ENCODE assay signal across 16 cellular contexts in the genomic region with DNA sequence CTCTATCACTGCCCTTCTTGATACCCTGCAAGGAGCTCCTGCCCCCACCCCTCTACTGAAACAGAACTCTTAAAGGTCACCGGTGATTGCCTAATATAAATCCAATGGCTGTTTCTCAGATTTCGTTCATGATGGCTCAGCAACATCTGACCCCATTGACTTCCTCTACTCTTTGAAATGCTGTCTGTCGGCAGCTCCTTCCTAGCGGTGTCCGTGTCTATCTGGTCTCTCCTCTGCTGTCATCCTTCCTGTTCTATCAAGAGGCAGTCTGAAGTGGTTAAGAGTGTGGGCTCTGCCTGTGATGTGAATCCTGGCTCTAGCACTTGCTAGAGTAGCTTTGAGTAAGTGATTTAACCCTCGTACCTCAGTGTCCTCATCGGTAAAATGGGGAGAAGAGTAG.
A peak's percentile ranks its signal among the peaks of the same experiment; 100 is the strongest.
DNase-seq lines count a peak whose midpoint lies in the region; ATAC-seq and TF ChIP-seq lines count a peak whose summit lies in the region.
"Had no signal": no experiment of that assay in that cellular context is flagged by ENCODE, and none has a peak within 500 bp of the region (broad histone marks: within the 10 kb centered on the region; RNA-seq: fewer than 3 reads in every experiment).

No MANE protein-coding gene starts in this region.

- H3K36me3 Mint-ChIP-seq in dendritic cell treated with granulocyte-macrophage colony-stimulating factor and Interleukin-4, amounts not matched to agents 40 ng/mL and 50 ng/mL, for 4 days (ENCODE audit: low read depth), result no peaks in the 10 kb centered on the region

- H3K36me3 ChIP-seq in DND-41 (ENCODE audit: insufficient read depth, low read length), result no peaks in the 10 kb centered on the region
- H3K36me3 ChIP-seq: SJCRH30, tibial artery had no signal

- no peak overlapping the region for H3K4me3 ChIP-seq in DND-41 (ENCODE audit: low read depth in 1 of 2, low read length in 2 of 2)
- H3K4me3 ChIP-seq: SJCRH30, tibial artery had no signal

- intact Hi-C loops in dendritic cell treated with granulocyte-macrophage colony-stimulating factor and Interleukin-4, amounts not matched to agents 40 ng/mL and 50 ng/mL, for 4 days (cut with micrococcal nuclease), result no loop called here

- H3K4me1 Mint-ChIP-seq in dendritic cell treated with granulocyte-macrophage colony-stimulating factor and Interleukin-4, amounts not matched to agents 40 ng/mL and 50 ng/mL, for 4 days (ENCODE audit: low read depth), result peaks cover 28% of the 10 kb centered on the region

- peaks cover 41% of the 10 kb centered on the region for H3K27me3 ChIP-seq in DND-41 (ENCODE audit: insufficient read depth, low read length, poor library complexity)

- H3K4me1 ChIP-seq in DND-41 (ENCODE audit: insufficient read depth, low read length), result peaks cover 2% of the 10 kb centered on the region; the same call in 1 of the 2 replicates

- TF ChIP-seq CTCF in DND-41 (IDR thresholded peaks at IDR 0.05; ENCODE audit: borderline replicate concordance, extremely low read depth, low read length, poor library complexity, severe bottlenecking), result no peak

- H3K9ac ChIP-seq in DND-41 (ENCODE audit: low read depth, low read length), result no peak overlapping the region

- no peak overlapping the region for H2AFZ ChIP-seq in DND-41 (ENCODE audit: low read depth, low read length)

- H3K79me2 ChIP-seq in DND-41 (ENCODE audit: insufficient read depth, low read length), result no peaks in the 10 kb centered on the region

- H3K9me3 ChIP-seq in DND-41 (ENCODE audit: insufficient read depth, low read length, severe bottlenecking), result no peaks in the 10 kb centered on the region
- H3K9me3 ChIP-seq: SJCRH30, tibial artery had no signal

- no peaks in the 10 kb centered on the region for H4K20me1 ChIP-seq in DND-41 (ENCODE audit: insufficient read depth, low read length)

- H3K4me3 Mint-ChIP-seq in dendritic cell treated with granulocyte-macrophage colony-stimulating factor and Interleukin-4, amounts not matched to agents 40 ng/mL and 50 ng/mL, for 4 days, result peak overlapping the region; percentile 33

- ATAC-seq in DND-41 (ENCODE audit: insufficient read depth, low read depth), result peak; percentile 85
- ATAC-seq in GM18520 (IDR thresholded peaks at IDR 0.05; ENCODE audit: unreplicated experiment), result no peak
- ATAC-seq in HG03520 (IDR thresholded peaks at IDR 0.05; ENCODE audit: unreplicated experiment), result no peak

- peaks cover 22% of the 10 kb centered on the region for H3K27me3 Mint-ChIP-seq in dendritic cell treated with granulocyte-macrophage colony-stimulating factor and Interleukin-4, amounts not matched to agents 40 ng/mL and 50 ng/mL, for 4 days

- no peaks in the 10 kb centered on the region for H3K9me3 Mint-ChIP-seq in dendritic cell treated with granulocyte-macrophage colony-stimulating factor and Interleukin-4, amounts not matched to agents 40 ng/mL and 50 ng/mL, for 4 days

- peak; percentile 3 for DNase-seq in DMS53 (lab: John Stamatoyannopoulos, UW)
- no peak for DNase-seq in DMS53 treated with DMSO at 0.1 percent for 48 hours (lab: John Stamatoyannopoulos, UW; ENCODE audit: unreplicated experiment)
- peak; percentile 27 for DNase-seq in DND-41
- DNase-seq in RPMI8226, result peak; percentile 37
- no peak for DNase-seq in NCI-H748 treated with DMSO at 0.1 percent for 48 hours (lab: John Stamatoyannopoulos, UW)
- DNase-seq: COR-L47, cortex of kidney, NCI-H1436, NCI-H526, occipital lobe, tibial artery had no signal

- H3K27ac Mint-ChIP-seq in dendritic cell treated with granulocyte-macrophage colony-stimulating factor and Interleukin-4, amounts not matched to agents 40 ng/mL and 50 ng/mL, for 4 days, result peak overlapping the region; percentile 66

- no peak overlapping the region for H3K4me2 ChIP-seq in DND-41 (ENCODE audit: insufficient read depth, low read length)

- H3K27ac ChIP-seq in DND-41 (ENCODE audit: low read length), result no peak overlapping the region
- H3K27ac ChIP-seq: 22Rv1, SJCRH30, tibial artery had no signal

Comparison
In these comparisons a context has a peak if more than half of its experiments do, and no peak if none do; other contexts are left out.
1. DNase-seq: peak in DMS53 (single experiment), DND-41 (single experiment) and RPMI8226 (single experiment); none in DMS53 treated with DMSO at 0.1 percent for 48 hours (single experiment) and NCI-H748 treated with DMSO at 0.1 percent for 48 hours (single experiment).